In genomic region chr7:41420421-41420820, GRCh38 we compare ENCODE assay signal across 31 cellular contexts.
"Had no signal": no experiment of that assay in that cellular context is flagged by ENCODE, and none has a peak within 500 bp of the region (broad histone marks: within the 10 kb centered on the region; RNA-seq: fewer than 3 reads in every experiment).

No MANE protein-coding gene starts in this region.

- DNase-seq: activated CD4-positive, alpha-beta T cell treated with anti-CD3 and anti-CD28 coated beads, Interleukin-2, amount 10 ng/mL, durations not matched to agents 24 days and 14 days; activated CD4-positive, alpha-beta T cell treated with anti-CD3 and anti-CD28 coated beads, Interleukin-2, amount 50 U/mL, for 4 hours; activated CD8-positive, alpha-beta T cell treated with anti-CD3 and anti-CD28 coated beads for 36 hours; activated effector memory CD4-positive, alpha-beta T cell treated with anti-CD3 and anti-CD28 coated beads, Interleukin-2, amount 50 U/mL, for 16 hours; activated naive CD4-positive, alpha-beta T cell; activated naive CD8-positive, alpha-beta T cell treated with anti-CD3 and anti-CD28 coated beads, Interleukin-2, amount 10 ng/mL, durations not matched to agents 7 days and 5 days; activated T-cell treated with anti-CD3 and anti-CD28 coated beads, Interleukin-2, amount 50 U/mL, for 1 hour; activated T-cell treated with anti-CD3 and anti-CD28 coated beads, Interleukin-2, amount 50 U/mL, for 72 hours; adrenal gland; brain microvascular endothelial cell; Kasumi-1; KG1; MG63; NCI-H1048; NCI-H1105 treated with DMSO at 0.1 percent for 48 hours; NCI-H1436; NCI-H1694; NCI-H1930; NCI-H2107; NCI-H2171; NCI-H510A; NCI-H526; NCI-H748 treated with DMSO at 0.1 percent for 48 hours; NK-92 treated with Interleukin-12 subunit alpha and Interleukin-12 subunit beta, amount 100 ng/mL, for 24 hours; Right ventricle myocardium superior; SW 1271; T-helper 1 cell; T-helper 2 cell; T-helper 9 cell had no signal

- H3K4me1 ChIP-seq: adrenal gland had no signal

- H3K36me3 ChIP-seq: adrenal gland, brain microvascular endothelial cell, MG63 had no signal

- H3K27me3 ChIP-seq: adrenal gland, brain microvascular endothelial cell, MG63 had no signal

- ATAC-seq: activated CD8-positive, alpha-beta T cell treated with anti-CD3 and anti-CD28 coated beads for 36 hours; activated T-cell treated with anti-CD3 and anti-CD28 coated beads, Interleukin-2, amount 50 U/mL, for 72 hours; activated T-helper 17 cell treated with anti-CD3 and anti-CD28 coated beads, Interleukin-2, amount 50 U/mL, for 72 hours had no signal

- H3K9me3 ChIP-seq: adrenal gland, MG63 had no signal

- H3K4me3 ChIP-seq: adrenal gland, MG63, PC-9 had no signal

- H3K27ac ChIP-seq: adrenal gland, brain microvascular endothelial cell, PC-9 had no signal
